2 cellular contexts compared by ENCODE assay signal in the genomic region with DNA sequence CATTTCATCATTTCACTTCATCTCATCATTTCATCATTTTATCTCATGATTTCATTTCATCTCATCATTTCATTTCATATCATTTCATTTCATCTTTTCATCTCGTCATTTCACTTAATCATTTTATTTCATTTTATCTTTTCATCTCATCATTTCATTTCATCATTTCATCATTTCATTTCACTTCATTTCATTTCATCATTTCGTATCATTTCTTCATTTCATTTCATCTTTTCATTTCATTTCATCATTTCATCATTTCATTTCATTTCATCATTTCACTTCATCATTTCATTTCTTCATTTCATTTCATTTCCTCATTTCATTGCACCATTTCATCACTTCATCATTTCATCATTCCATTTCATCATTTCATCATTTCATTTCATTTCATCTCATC.
TF ChIP-seq lines count a peak whose summit lies in the region.
"Not testable (repeated sequence)": the region's sequence is repeated elsewhere in the genome, so short reads cannot be mapped to it uniquely, and the experiment has no call there.

No MANE protein-coding gene starts in this region.

TF ChIP-seq in K562, 482 proteins besides CTCF, POLR2A, EP300 and RAD21:
- peak; percentile 23; the same call in 1 of the 2 replicates for TF ChIP-seq ZNF24 (IDR thresholded peaks at IDR 0.05)
- peak in 1 of 2 experiments; percentile 17; a peak in 1 of 4 replicates for TF ChIP-seq TRIM24 (IDR thresholded peaks at IDR 0.05)

TF ChIP-seq in HepG2, 621 proteins besides CTCF, POLR2A, EP300 and RAD21:
- TF ChIP-seq ATF7 (IDR thresholded peaks at IDR 0.05): peak; percentile 54
- not testable (repeated sequence) for TF ChIP-seq ATF7 (CRISPR knock-in tag; IDR thresholded peaks at IDR 0.05)
- TF ChIP-seq ZNF24 (IDR thresholded peaks at IDR 0.05): peak; percentile 85; the same call in 1 of the 2 replicates
